In genomic region chr14:64915025-64915424, GRCh38 we compare ENCODE assay signal across 1 cellular context.
TF ChIP-seq lines count a peak whose summit lies in the region.

No MANE protein-coding gene starts in this region.

TF ChIP-seq in GM12878, 131 proteins besides CTCF, POLR2A, EP300 and RAD21:
- no peak for TF ChIP-seq GABPA (IDR thresholded peaks at IDR 0.05; ENCODE audit: low read depth)
- TF ChIP-seq FOXM1 (IDR thresholded peaks at IDR 0.05; ENCODE audit: low read depth, low read length): 0 out of 2 replicates have a peak, but pooled peaks have one; percentile 8
- TF ChIP-seq ZNF622 (IDR thresholded peaks at IDR 0.05): no peak
- TF ChIP-seq CUX1 (IDR thresholded peaks at IDR 0.05; ENCODE audit: insufficient replicate concordance, low read depth, low read length): peak; percentile 6
- no peak for TF ChIP-seq WRNIP1 (IDR thresholded peaks at IDR 0.05; ENCODE audit: borderline replicate concordance, low read depth, low read length)
TF ChIP-seq in GM12878: peak in this region for 2.
